Comparison of ENCODE assay signal across 30 cellular contexts in the genomic region with DNA sequence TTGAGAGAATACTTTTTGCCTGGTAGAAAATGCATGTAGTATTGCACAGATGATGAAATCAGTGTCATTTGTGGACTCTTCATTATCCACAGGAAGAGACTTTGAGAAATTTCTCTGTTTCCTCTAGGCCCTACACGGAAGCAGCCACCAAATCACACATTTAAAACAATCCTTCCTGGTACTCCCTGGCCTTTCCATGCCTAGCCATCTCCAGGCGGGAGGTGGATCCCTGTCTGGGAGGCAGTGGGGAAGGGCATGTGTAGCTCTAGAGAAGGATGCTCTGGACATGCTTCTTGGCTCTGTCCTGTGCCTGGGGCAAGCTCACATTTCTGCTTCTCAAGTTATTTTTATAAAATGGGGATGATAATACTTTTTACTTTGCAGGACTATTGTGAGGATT.
"Had no signal": no experiment of that assay in that cellular context is flagged by ENCODE, and none has a peak within 500 bp of the region (broad histone marks: within the 10 kb centered on the region; RNA-seq: fewer than 3 reads in every experiment).

No MANE protein-coding gene starts in this region.

- H3K9me3 ChIP-seq: MG63 had no signal

- H3K27ac ChIP-seq: RWPE1, WERI-Rb-1 had no signal

- H3K36me3 ChIP-seq: MG63, WERI-Rb-1 had no signal

- H3K27me3 ChIP-seq: MG63 had no signal

- DNase-seq: activated CD4-positive, alpha-beta memory T cell treated with anti-CD3 and anti-CD28 coated beads, Interleukin-2, amount 10 ng/mL, durations not matched to agents 7 days and 5 days; activated CD4-positive, alpha-beta T cell treated with anti-CD3 and anti-CD28 coated beads for 1 hour; activated CD4-positive, alpha-beta T cell treated with anti-CD3 and anti-CD28 coated beads for 48 hours; activated CD4-positive, CD25-positive, alpha-beta regulatory T cell; activated CD8-positive, alpha-beta memory T cell treated with anti-CD3 and anti-CD28 coated beads for 24 hours; activated CD8-positive, alpha-beta memory T cell treated with anti-CD3 and anti-CD28 coated beads, Interleukin-2, amount 10 ng/mL, durations not matched to agents 7 days and 5 days; activated CD8-positive, alpha-beta memory T cell treated with anti-CD3 and anti-CD28 coated beads, Interleukin-2, amount 50 U/mL, for 48 hours; activated effector memory CD4-positive, alpha-beta T cell treated with Interleukin-2 at 50 U/mL for 16 hours; activated naive CD4-positive, alpha-beta T cell treated with anti-CD3 and anti-CD28 coated beads, Interleukin-2, amount 10 ng/mL, durations not matched to agents 7 days and 5 days; activated naive CD8-positive, alpha-beta T cell treated with anti-CD3 and anti-CD28 coated beads, Interleukin-2, amount 50 U/mL, for 24 hours; activated T-cell treated with anti-CD3 and anti-CD28 coated beads, Interleukin-2, amount 50 U/mL, for 48 hours; anterior cingulate cortex; caudate nucleus; Kasumi-1; KG1; MG63; NCI-H1048; NCI-H1105 treated with DMSO at 0.1 percent for 48 hours; NCI-H1436 treated with DMSO at 0.1 percent for 48 hours; NCI-H1694 treated with DMSO at 0.1 percent for 48 hours; NCI-H2029; NCI-H345; NCI-H524 treated with DMSO at 0.1 percent for 48 hours; NK-92 treated with Interleukin-12 subunit alpha and Interleukin-12 subunit beta, amount 100 ng/mL, for 24 hours; OCI-M1; SIG-M5; T1000; WERI-Rb-1 had no signal

- H3K4me3 ChIP-seq: MG63 had no signal

- ATAC-seq: activated CD8-positive, alpha-beta memory T cell treated with anti-CD3 and anti-CD28 coated beads, Interleukin-2, amount 10 ng/mL, durations not matched to agents 7 days and 5 days; activated naive CD8-positive, alpha-beta T cell treated with anti-CD3 and anti-CD28 coated beads, Interleukin-2, amount 50 U/mL, for 24 hours; Right ventricle myocardium inferior had no signal
